12 cellular contexts compared by ENCODE assay signal in the genomic region with DNA sequence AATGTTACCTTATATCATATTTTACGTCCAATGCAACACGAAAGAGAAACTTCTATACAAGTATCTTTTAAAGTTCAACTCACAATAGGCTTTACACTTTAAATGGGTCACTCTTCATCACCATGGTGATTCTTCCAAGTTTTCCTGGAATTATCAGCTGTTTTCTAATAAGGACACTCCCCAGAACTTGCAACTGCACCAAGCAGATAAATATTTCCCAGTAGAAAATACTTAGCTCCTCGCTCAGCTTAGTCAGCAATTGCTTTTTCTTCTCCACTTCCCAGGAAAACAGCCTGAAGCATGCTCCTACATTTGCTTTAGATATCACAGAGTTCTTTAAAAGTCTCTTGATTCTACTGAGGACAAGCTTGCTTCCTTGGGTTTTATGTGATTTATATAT. TPM values are rescaled to one million over a fixed set of nuclear protein-coding genes. Genes with fewer than 3 reads are reported as not detected.
DNase-seq lines count a peak whose midpoint lies in the region; ATAC-seq and TF ChIP-seq lines count a peak whose summit lies in the region.
"Had no signal": no experiment of that assay in that cellular context is flagged by ENCODE, and none has a peak within 500 bp of the region (broad histone marks: within the 10 kb centered on the region; RNA-seq: fewer than 3 reads in every experiment).

No MANE protein-coding gene starts in this region.

- H2AFZ ChIP-seq in GM23248 (peak overlapping the region; percentile 63), hepatocyte (no peak overlapping the region)

- ATAC-seq in sciatic nerve (peak; percentile 88), HG03378 (IDR thresholded peaks at IDR 0.05; ENCODE audit: unreplicated experiment) (no peak)
- ATAC-seq: stimulated activated memory B cell treated with anti-CD40 and anti-IgM and Interleukin-4, amounts not matched to agents 10 μg/mL and 1 μg/mL and 100 μg/mL, for 72 hours had no signal

- H3K79me2 ChIP-seq in GM23248 (ENCODE audit: insufficient read depth), result no peaks in the 10 kb centered on the region
- no peaks in the 10 kb centered on the region for H3K79me2 ChIP-seq in hepatocyte

- H3K4me2 ChIP-seq in GM23248 (ENCODE audit: unreplicated experiment), result peak overlapping the region; percentile 92
- H3K4me2 ChIP-seq in hepatocyte, result peak overlapping the region; percentile 14

- in situ Hi-C loops in GM23248 (cut with MboI), result no loop called here

- TF ChIP-seq CTCF in colonic mucosa (IDR thresholded peaks at IDR 0.05) (no peak), hepatocyte (IDR thresholded peaks at IDR 0.05; ENCODE audit: poor library complexity) (no peak)

- intact Hi-C loops in colonic mucosa (cut with DNase I), result no loop called here
- intact Hi-C loops in sciatic nerve (cut with DNase I), result no loop called here

- 7 to 9% methylated on average over 3 of the region's 3 CpGs for WGBS in GM23248 (ENCODE audit: low coverage in 1 of 2, low lambda C conversion rate in 2 of 2, missing lambda C conversion rate in 2 of 2), 2 experiments
- 71% methylated on average over 3 of the region's 3 CpGs for WGBS in hepatocyte (ENCODE audit: low lambda C conversion rate, missing lambda C conversion rate)

- no peaks in the 10 kb centered on the region for H3K36me3 ChIP-seq in GM23248 (ENCODE audit: low read depth)
- no peaks in the 10 kb centered on the region for H3K36me3 ChIP-seq in colonic mucosa
- no peaks in the 10 kb centered on the region for H3K36me3 ChIP-seq in hepatocyte (replicated peaks; ENCODE audit: insufficient read depth, low read depth)
- no peaks in the 10 kb centered on the region for H3K36me3 ChIP-seq in H7 (replicated peaks; ENCODE audit: control insufficient read depth, insufficient read depth, low read length)

- peak overlapping the region; percentile 50 for H3K4me3 ChIP-seq in GM23248
- no peak overlapping the region for H3K4me3 ChIP-seq in colonic mucosa
- no peak overlapping the region for H3K4me3 ChIP-seq in hepatocyte
- H3K4me3 ChIP-seq in H7 (ENCODE audit: insufficient read depth, low read depth, low read length), result no peak overlapping the region

- DNase-seq in GM23248 (peak; percentile 57), colonic mucosa (no peak), hepatocyte (ENCODE audit: low spot score) (no peak), sciatic nerve (ENCODE audit: low spot score) (no peak), H7 (no peak), GM19240 (ENCODE audit: insufficient read length, low spot score) (no peak), SIG-M5 (lab: John Stamatoyannopoulos, UW) (no peak)
- DNase-seq: activated CD4-positive, alpha-beta memory T cell treated with anti-CD3 and anti-CD28 coated beads, Interleukin-2, amount 10 ng/mL, durations not matched to agents 7 days and 5 days; COR-L47; NCI-H2171 had no signal

- H3K9me2 ChIP-seq in GM23248 (ENCODE audit: insufficient read depth) (no peaks in the 10 kb centered on the region), hepatocyte (replicated peaks; ENCODE audit: insufficient read depth) (no peaks in the 10 kb centered on the region)

- peak overlapping the region; percentile 43 for H3K9ac ChIP-seq in GM23248
- H3K9ac ChIP-seq in colonic mucosa (ENCODE audit: low read depth in 2 of 2, low read length in 2 of 2), result no peak overlapping the region

- peaks cover 48% of the 10 kb centered on the region for H3F3A ChIP-seq in GM23248 (ENCODE audit: insufficient read depth)

- peak overlapping the region; percentile 70 for H3K27ac ChIP-seq in GM23248
- H3K27ac ChIP-seq in colonic mucosa, result peak overlapping the region; percentile 10
- H3K27ac ChIP-seq in hepatocyte, result peak overlapping the region; percentile 25

- no peaks in the 10 kb centered on the region for H4K20me1 ChIP-seq in GM23248 (ENCODE audit: insufficient read depth)
- no peaks in the 10 kb centered on the region for H4K20me1 ChIP-seq in hepatocyte (ENCODE audit: insufficient read depth, poor library complexity, severe bottlenecking)

- H3K27me3 ChIP-seq in GM23248 (replicated peaks; ENCODE audit: insufficient read depth) (no peaks in the 10 kb centered on the region), colonic mucosa (no peaks in the 10 kb centered on the region), hepatocyte (no peaks in the 10 kb centered on the region), H7 (ENCODE audit: control insufficient read depth, insufficient read depth, low read length) (no peaks in the 10 kb centered on the region)

- H3K9me3 ChIP-seq in GM23248 (ENCODE audit: low read depth), result no peaks in the 10 kb centered on the region
- no peaks in the 10 kb centered on the region for H3K9me3 ChIP-seq in colonic mucosa
- H3K9me3 ChIP-seq in hepatocyte (ENCODE audit: low read depth), result no peaks in the 10 kb centered on the region

- H3K4me1 ChIP-seq in GM23248 (ENCODE audit: insufficient read depth) (peaks cover 55% of the 10 kb centered on the region), colonic mucosa (no peaks in the 10 kb centered on the region), hepatocyte (ENCODE audit: insufficient read depth) (peaks cover 27% of the 10 kb centered on the region)

RNA-seq across cellular contexts. Expression of a gene that starts 25.7 kb away (rescaled TPM):
- total RNA-seq in GM23248 (2014; rRNA removed; shearing (Covaris generic)), result 128 and 1,101 TPM in 2 replicates
- polyA plus RNA-seq in GM23248 (2016; fragmentation: Nextera tagmentation; extraction: Ambion mirVana), result 129 and 133 TPM in 2 replicates
- total RNA-seq in colonic mucosa, result 100 to 1,000 TPM; 127 to 131 TPM
- 206 and 216 TPM in 2 replicates for total RNA-seq in hepatocyte
- polyA plus RNA-seq in hepatocyte, result 83.2 and 88.6 TPM in 2 replicates
- total RNA-seq in sciatic nerve, result 321 TPM
- total RNA-seq in H7 (2014; rRNA removed; shearing (Covaris generic)), result 82.4 and 104 TPM in 2 replicates

RNA-seq across cellular contexts. Expression of a gene that starts 58.8 kb away (rescaled TPM):
- total RNA-seq in GM23248 (2014; rRNA removed; shearing (Covaris generic)), result 108 and 115 TPM in 2 replicates
- 48.1 and 48.2 TPM in 2 replicates for polyA plus RNA-seq in GM23248 (2016; fragmentation: Nextera tagmentation; extraction: Ambion mirVana)
- total RNA-seq in colonic mucosa, result 100 to 1,000 TPM; 122 to 127 TPM
- total RNA-seq in hepatocyte, result 89.7 and 99.4 TPM in 2 replicates
- polyA plus RNA-seq in hepatocyte, result 40.2 and 55.5 TPM in 2 replicates
- total RNA-seq in sciatic nerve, result 60.6 TPM
- 68.9 and 69.8 TPM in 2 replicates for total RNA-seq in H7 (2014; rRNA removed; shearing (Covaris generic))

Comparison
In these comparisons a context has a peak if more than half of its experiments do, and no peak if none do; other contexts are left out.
1. H3K27ac ChIP-seq: peak in every context shown above with its lines; median percentile 70 in GM23248; 25 in hepatocyte; 10 in colonic mucosa.